ENCODE assay signal across 8 cellular contexts in genomic region chr2:179861027-179861776, GRCh38. TPM values are rescaled to one million over a fixed set of nuclear protein-coding genes. Genes with fewer than 3 reads are reported as not detected.
DNase-seq lines count a peak whose midpoint lies in the region; ATAC-seq and TF ChIP-seq lines count a peak whose summit lies in the region.

Gene ZNF385B (minus strand): TSS chr2:179861612.

- H2BK12ac ChIP-seq in mesenchymal stem cell (ENCODE audit: low read length in 2 of 2): no peak within 1 kb of the TSS

- H3K14ac ChIP-seq in mesenchymal stem cell (ENCODE audit: low read length in 2 of 2): peak within 1 kb of the TSS in 1 of 2 experiments; percentile 27

- POLR2A ChIA-PET in OCI-LY7 (lab: Charles Lee): interaction anchor here (1.9 to 21.0 kb wide), 2 partner anchors 10 to 17 kb away, joined by 6 to 805 read pairs; no protein-coding TSS in a partner anchor

- CTCF ChIA-PET in OCI-LY7 (lab: Charles Lee; ENCODE audit: unreplicated experiment): no interaction called here

- peak; percentile 12 for DNase-seq in DMS79 treated with DMSO at 0.1 percent for 48 hours (lab: John Stamatoyannopoulos, UW)
- no peak for DNase-seq in DMS79 (lab: John Stamatoyannopoulos, UW)
- DNase-seq in HFFc6: no peak
- DNase-seq in OCI-LY7 (ENCODE audit: low spot score): peak; percentile 83
- DNase-seq in dorsolateral prefrontal cortex: peak in 9 of 10 donors; percentile 21 to 65 (median 47)
- DNase-seq in mesenchymal stem cell: peak; percentile 3
- peak in 1 of 2 donors; percentile 16 for DNase-seq in uterus

- H3K27ac Mint-ChIP-seq in HFFc6: no peak within 1 kb of the TSS

- no TSS peak for BruUV-seq in OCI-LY7 (replicated peaks; lab: Mats Ljungman, UMichigan)

- peak within 1 kb of the TSS; percentile 90 for H3K4me3 ChIP-seq in OCI-LY7 (ENCODE audit: low read depth, low read length, poor library complexity, severe bottlenecking)
- H3K4me3 ChIP-seq in dorsolateral prefrontal cortex: peak within 1 kb of the TSS; percentile 41 to 82 (median 62)
- peak within 1 kb of the TSS; percentile 62 to 89 for H3K4me3 ChIP-seq in mesenchymal stem cell (ENCODE audit: insufficient read depth in 1 of 2, low read depth in 1 of 2, low read length in 2 of 2)
- H3K4me3 ChIP-seq in uterus: peak within 1 kb of the TSS; percentile 28 to 48

- WGBS in mesenchymal stem cell: under 1% methylated on average over 67 of the region's 91 CpGs

- H2BK15ac ChIP-seq in mesenchymal stem cell (ENCODE audit: low read depth, poor library complexity, severe bottlenecking): no peak within 1 kb of the TSS

- H4K8ac ChIP-seq in mesenchymal stem cell (ENCODE audit: low read length): no peak within 1 kb of the TSS

- peaks cover 16% of the 10 kb centered on the region for H3K4me1 Mint-ChIP-seq in HFFc6 (ENCODE audit: low read depth)

- 0 out of 2 replicates have a peak, but pooled peaks cover 7% of the 10 kb centered on the region for H4K20me1 ChIP-seq in OCI-LY7 (ENCODE audit: insufficient read depth, low read length)

- no peaks in the 10 kb centered on the region for H3K36me3 Mint-ChIP-seq in HFFc6 (ENCODE audit: low read depth)

- no peak for TF ChIP-seq CTCF in HFFc6 (IDR thresholded peaks at IDR 0.05)
- TF ChIP-seq CTCF in OCI-LY7 (conservative IDR thresholded peaks at IDR 0.05; ENCODE audit: low read length): no peak
- TF ChIP-seq CTCF in dorsolateral prefrontal cortex (IDR thresholded peaks at IDR 0.05 in 54 of 56, conservative IDR thresholded peaks at IDR 0.05 in 2 of 56; ENCODE audit: low read depth in 1 of 56, partially characterized antibody in 56 of 56): no peak
- no peak for TF ChIP-seq CTCF in uterus (IDR thresholded peaks at IDR 0.05)

- no peaks in the 10 kb centered on the region for H3K9me3 Mint-ChIP-seq in HFFc6

- H3K27ac ChIP-seq in OCI-LY7 (ENCODE audit: low read depth, low read length, poor library complexity, severe bottlenecking): peak within 1 kb of the TSS; percentile 83
- H3K27ac ChIP-seq in dorsolateral prefrontal cortex: peak within 1 kb of the TSS in 58 of 59 donors; percentile 13 to 96 (median 80)
- no peak within 1 kb of the TSS for H3K27ac ChIP-seq in mesenchymal stem cell (ENCODE audit: low read length, poor library complexity, severe bottlenecking)
- no peak within 1 kb of the TSS for H3K27ac ChIP-seq in uterus

- peaks cover 35% of the 10 kb centered on the region for H3K27me3 Mint-ChIP-seq in HFFc6 (ENCODE audit: insufficient read depth)

- H3K79me1 ChIP-seq in mesenchymal stem cell (replicated peaks; ENCODE audit: low read length, poor library complexity, severe bottlenecking): no peaks in the 10 kb centered on the region

- ATAC-seq in HG02571 (IDR thresholded peaks at IDR 0.05; ENCODE audit: unreplicated experiment): no peak

- peak within 1 kb of the TSS; percentile 82 for H3K4me3 Mint-ChIP-seq in HFFc6

- no peak within 1 kb of the TSS for H4K91ac ChIP-seq in mesenchymal stem cell (ENCODE audit: low read length)

- H3K36me3 ChIP-seq in OCI-LY7 (ENCODE audit: insufficient read depth, low read length): peaks cover 41% of the 10 kb centered on the region
- H3K36me3 ChIP-seq in mesenchymal stem cell (ENCODE audit: control insufficient read depth in 1 of 2, insufficient read depth in 2 of 2, low read depth in 1 of 2, low read length in 2 of 2): no peaks in the 10 kb centered on the region
- H3K36me3 ChIP-seq in uterus: no peaks in the 10 kb centered on the region

- peaks cover 63% of the 10 kb centered on the region for H3K4me1 ChIP-seq in OCI-LY7 (ENCODE audit: insufficient read depth, low read length, poor library complexity, severe bottlenecking)
- H3K4me1 ChIP-seq in mesenchymal stem cell (ENCODE audit: control insufficient read depth, insufficient read depth, low read depth, low read length): peaks cover 16% of the 10 kb centered on the region
- no peaks in the 10 kb centered on the region for H3K4me1 ChIP-seq in uterus

- H2BK120ac ChIP-seq in mesenchymal stem cell (ENCODE audit: low read depth, low read length): no peak within 1 kb of the TSS

- H3K9me3 ChIP-seq in OCI-LY7 (ENCODE audit: low read length): no peaks in the 10 kb centered on the region
- H3K9me3 ChIP-seq in mesenchymal stem cell (ENCODE audit: control insufficient read depth, low read length): no peaks in the 10 kb centered on the region
- H3K9me3 ChIP-seq in uterus: no peaks in the 10 kb centered on the region

- intact Hi-C loops in OCI-LY7 (cut with micrococcal nuclease; ENCODE audit: unreplicated experiment) (no loop called here), dorsolateral prefrontal cortex (cut with DNase I) (no loop called here), uterus (cut with DNase I; ENCODE audit: low total_unique reads) (no loop called here)

- no peaks in the 10 kb centered on the region for H3K9me2 ChIP-seq in OCI-LY7 (ENCODE audit: insufficient read depth, low read length)

- H3K9ac ChIP-seq in mesenchymal stem cell (ENCODE audit: low read length): peak within 1 kb of the TSS; percentile 64

- no peak within 1 kb of the TSS for H2AK5ac ChIP-seq in mesenchymal stem cell (ENCODE audit: low read length, severe bottlenecking)

- H3K79me2 ChIP-seq in OCI-LY7 (ENCODE audit: insufficient read depth, low read depth, low read length): peaks cover 81% of the 10 kb centered on the region

- peak within 1 kb of the TSS in 1 of 2 experiments; percentile 40 for H3K23ac ChIP-seq in mesenchymal stem cell (ENCODE audit: low read length in 2 of 2)

- H3K4me2 ChIP-seq in OCI-LY7 (ENCODE audit: low read length) (peak within 1 kb of the TSS; percentile 89), mesenchymal stem cell (ENCODE audit: low read length, poor library complexity, severe bottlenecking) (peak within 1 kb of the TSS; percentile 100)

- no peak within 1 kb of the TSS for H2BK5ac ChIP-seq in mesenchymal stem cell (ENCODE audit: low read depth, low read length, poor library complexity, severe bottlenecking)

- no peak for TF ChIP-seq POLR2A in uterus (IDR thresholded peaks at IDR 0.05)

- H3K18ac ChIP-seq in mesenchymal stem cell (ENCODE audit: low read depth in 1 of 2, low read length in 2 of 2): no peak within 1 kb of the TSS

- H3K27me3 ChIP-seq in dorsolateral prefrontal cortex: peaks cover 0 to 44% (median 0%) of the 10 kb centered on the region in 45 donors
- peaks cover 27 to 44% of the 10 kb centered on the region in 2 experiments for H3K27me3 ChIP-seq in mesenchymal stem cell (ENCODE audit: control insufficient read depth in 1 of 2, insufficient read depth in 1 of 2, low read length in 2 of 2)
- H3K27me3 ChIP-seq in uterus: no peaks in the 10 kb centered on the region

- H2AFZ ChIP-seq in OCI-LY7 (ENCODE audit: low read length) (peak within 1 kb of the TSS; percentile 35; the same call in 1 of the 2 replicates), mesenchymal stem cell (ENCODE audit: low read depth, low read length) (no peak within 1 kb of the TSS)

- no peak within 1 kb of the TSS for H3K4ac ChIP-seq in mesenchymal stem cell (ENCODE audit: low read depth in 1 of 2, low read length in 2 of 2)

RNA-seq across cellular contexts. Expression of gene ZNF385B, which starts in this region (rescaled TPM):
- total RNA-seq in HFFc6 (2021; fragmentation: NEBNext Ultra II Directional; extraction: Animal tissue kit (Norgen Biotek cat#: 25700)): under 1 TPM in 5 of 6 experiments, not detected in 1; 0.08 to 0.26 (median 0.22) TPM
- total RNA-seq in OCI-LY7 (2014; rRNA removed; shearing (Covaris generic)): 113 and 195 TPM in 2 replicates
- 178 and 217 TPM in 2 replicates for total RNA-seq in OCI-LY7 (2022)
- total RNA-seq in dorsolateral prefrontal cortex: 10 to 100 TPM; 17.0 to 75.5 (median 41.0) TPM
- polyA plus RNA-seq in mesenchymal stem cell (2013, experiment 1 of 2): not detected
- not detected for polyA plus RNA-seq in mesenchymal stem cell (2013, experiment 2 of 2)
- 1 to 10 TPM in 1 of 4 donors, under 1 TPM in 1, not detected in 2; 0.41 to 3.3 TPM for total RNA-seq in uterus

Comparison
In these comparisons a context has a peak if more than half of its experiments do, and no peak if none do; other contexts are left out.
1. RNA of gene ZNF385B (total RNA-seq): 113 to 217 TPM in OCI-LY7 and 17.0 to 75.5 TPM in dorsolateral prefrontal cortex; 0.41 to 3.3 TPM in uterus and 0.08 to 0.26 TPM in HFFc6; every median in the first group is over 4 times any median in the second.
2. DNase-seq: peak in DMS79 treated with DMSO at 0.1 percent for 48 hours (single experiment), OCI-LY7 (single experiment), dorsolateral prefrontal cortex (9 of 10) and mesenchymal stem cell (single experiment); none in DMS79 (single experiment) and HFFc6 (single experiment).
3. H3K27ac ChIP-seq: peak in OCI-LY7 (single experiment) and dorsolateral prefrontal cortex (58 of 59); none in mesenchymal stem cell (single experiment) and uterus (0 of 2).
4. H3K4me3 ChIP-seq: peak in every context shown above with its lines; median percentile 90 in OCI-LY7; 76 in mesenchymal stem cell; 62 in dorsolateral prefrontal cortex; 38 in uterus.